In the genomic region with DNA sequence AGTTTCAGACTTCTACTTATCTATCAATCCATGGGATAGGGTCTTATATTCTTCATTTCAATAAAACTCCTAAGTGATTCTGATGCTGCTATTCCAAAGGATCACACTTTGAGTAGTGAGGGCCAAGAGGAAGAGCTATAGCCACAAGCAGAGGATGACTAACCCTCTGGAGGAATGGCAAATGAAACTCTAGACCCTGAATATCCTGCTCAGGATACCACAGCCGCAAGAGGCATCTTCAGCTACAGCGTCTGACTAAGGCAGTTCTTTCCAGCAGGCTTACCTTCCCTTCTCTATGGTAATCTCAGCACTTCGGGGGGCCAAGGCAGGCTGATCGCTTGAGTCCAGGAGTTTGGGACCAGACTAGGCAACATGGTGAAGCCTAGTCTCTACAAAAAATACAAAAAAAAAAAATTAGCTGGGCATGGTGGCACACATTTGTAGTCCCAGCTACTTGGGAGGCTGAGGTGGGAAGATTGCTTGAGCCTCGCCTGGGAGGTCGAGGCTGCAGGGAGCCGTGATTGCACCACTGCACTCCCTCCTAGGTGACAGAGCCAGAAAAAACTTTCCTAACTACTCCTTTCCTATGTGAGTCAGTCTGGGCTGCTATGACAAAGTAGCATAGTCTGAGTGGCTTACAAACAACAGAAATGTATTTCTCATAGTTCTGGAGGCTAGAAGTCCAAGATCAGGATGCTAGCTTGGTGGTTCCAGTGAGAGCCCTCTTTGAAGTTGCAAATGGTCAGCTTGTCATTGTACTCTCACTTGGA, we compare ENCODE assay signal across 13 cellular contexts.
DNase-seq lines count a peak whose midpoint lies in the region; ATAC-seq and TF ChIP-seq lines count a peak whose summit lies in the region.
"Had no signal": no experiment of that assay in that cellular context is flagged by ENCODE, and none has a peak within 500 bp of the region (broad histone marks: within the 10 kb centered on the region; RNA-seq: fewer than 3 reads in every experiment).

No MANE protein-coding gene starts in this region.

- H3K4me3 ChIP-seq in Panc1 (ENCODE audit: low read depth in 2 of 2, low read length in 2 of 2) (no peak overlapping the region), epithelial cell of proximal tubule (ENCODE audit: low read depth, low read length) (no peak overlapping the region), psoas muscle (no peak overlapping the region)
- H3K4me3 ChIP-seq: tibial artery had no signal

- CTCF ChIA-PET in Panc1 (lab: Charles Lee): no interaction called here

- H3K27ac ChIP-seq in Panc1 (ENCODE audit: low read length) (no peak overlapping the region), psoas muscle (peak overlapping the region; percentile 85)
- H3K27ac ChIP-seq: tibial artery had no signal

- WGBS in psoas muscle, 3 donors: 36 to 51% (median 43%) methylated on average over 7 of the region's 7 CpGs

- H3K36me3 Mint-ChIP-seq in activated T-helper 17 cell treated with anti-CD3 and anti-CD28 coated beads, Interleukin-2, amount 50 U/mL, for 72 hours (ENCODE audit: low read depth): no peaks in the 10 kb centered on the region
- H3K36me3 Mint-ChIP-seq: activated naive CD8-positive, alpha-beta T cell treated with anti-CD3 and anti-CD28 coated beads, Interleukin-2, amount 10 ng/mL, durations not matched to agents 7 days and 5 days had no signal

- H3K9me3 Mint-ChIP-seq in activated T-helper 17 cell treated with anti-CD3 and anti-CD28 coated beads, Interleukin-2, amount 50 U/mL, for 72 hours: no peaks in the 10 kb centered on the region
- H3K9me3 Mint-ChIP-seq: activated naive CD8-positive, alpha-beta T cell treated with anti-CD3 and anti-CD28 coated beads, Interleukin-2, amount 10 ng/mL, durations not matched to agents 7 days and 5 days had no signal

- in situ Hi-C loops in Panc1 (cut with HindIII; ENCODE audit: low pct_unique_long_range_greater_than_20kb, low sequenced_read_pairs): no loop called here

- peak; percentile 62 for ATAC-seq in Panc1
- ATAC-seq in psoas muscle: peak; percentile 98 to 99 (median 98)
- no peak for ATAC-seq in HG03139 (IDR thresholded peaks at IDR 0.05; ENCODE audit: unreplicated experiment)
- no peak for ATAC-seq in activated T-helper 17 cell treated with anti-CD3 and anti-CD28 coated beads, Interleukin-2, amount 50 U/mL, for 72 hours (replicated peaks)

- H3K27me3 ChIP-seq in Panc1 (ENCODE audit: control insufficient read depth, insufficient read depth, low read length) (no peaks in the 10 kb centered on the region), psoas muscle (ENCODE audit: insufficient read depth in 3 of 3, low read length in 2 of 3) (no peaks in the 10 kb centered on the region)
- H3K27me3 ChIP-seq: tibial artery had no signal

- H3K36me3 ChIP-seq in Panc1 (ENCODE audit: control insufficient read depth, insufficient read depth, low read length) (no peaks in the 10 kb centered on the region), psoas muscle (ENCODE audit: insufficient read depth in 1 of 2, low read depth in 1 of 2) (no peaks in the 10 kb centered on the region)
- H3K36me3 ChIP-seq: tibial artery had no signal

- peaks cover 19% of the 10 kb centered on the region for H3K4me1 Mint-ChIP-seq in activated T-helper 17 cell treated with anti-CD3 and anti-CD28 coated beads, Interleukin-2, amount 50 U/mL, for 72 hours

- H3K4me3 Mint-ChIP-seq in activated T-helper 17 cell treated with anti-CD3 and anti-CD28 coated beads, Interleukin-2, amount 50 U/mL, for 72 hours: no peak overlapping the region
- H3K4me3 Mint-ChIP-seq: activated naive CD8-positive, alpha-beta T cell treated with anti-CD3 and anti-CD28 coated beads, Interleukin-2, amount 10 ng/mL, durations not matched to agents 7 days and 5 days had no signal

- BruUV-seq in Panc1 (replicated peaks; lab: Mats Ljungman, UMichigan): no TSS peak

- no peak overlapping the region for H3K27ac Mint-ChIP-seq in activated T-helper 17 cell treated with anti-CD3 and anti-CD28 coated beads, Interleukin-2, amount 50 U/mL, for 72 hours
- H3K27ac Mint-ChIP-seq: activated naive CD8-positive, alpha-beta T cell treated with anti-CD3 and anti-CD28 coated beads, Interleukin-2, amount 10 ng/mL, durations not matched to agents 7 days and 5 days had no signal

- TF ChIP-seq CTCF in Panc1 (IDR thresholded peaks at IDR 0.05): no peak
- no peak for TF ChIP-seq CTCF in epithelial cell of proximal tubule (conservative IDR thresholded peaks at IDR 0.05; ENCODE audit: low read depth, low read length)
- TF ChIP-seq CTCF in psoas muscle (IDR thresholded peaks at IDR 0.05): no peak

- peaks cover 16% of the 10 kb centered on the region; the same call in 1 of the 2 replicates for H3K4me1 ChIP-seq in Panc1 (ENCODE audit: control insufficient read depth, insufficient read depth, low read length)
- peaks cover 28% of the 10 kb centered on the region for H3K4me1 ChIP-seq in psoas muscle

- peaks cover 22% of the 10 kb centered on the region for H3K27me3 Mint-ChIP-seq in activated T-helper 17 cell treated with anti-CD3 and anti-CD28 coated beads, Interleukin-2, amount 50 U/mL, for 72 hours

- DNase-seq in GM03348 (ENCODE audit: low spot score) (peak; percentile 72), Panc1 (ENCODE audit: low read depth, low spot score) (no peak), epithelial cell of proximal tubule (ENCODE audit: low read depth) (peak; percentile 53), psoas muscle (peak; percentile 16 to 59), hypothalamus (lab: John Stamatoyannopoulos, UW) (no peak), HT-29 (ENCODE audit: low spot score) (no peak)
- DNase-seq: activated CD4-positive, alpha-beta T cell treated with anti-CD3 and anti-CD28 coated beads for 4 hours; activated naive CD8-positive, alpha-beta T cell treated with anti-CD3 and anti-CD28 coated beads, Interleukin-2, amount 10 ng/mL, durations not matched to agents 7 days and 5 days; DMS79; NCI-H526 had no signal

- H3K9me3 ChIP-seq in Panc1 (ENCODE audit: control insufficient read depth, insufficient read depth, low read depth, low read length) (no peaks in the 10 kb centered on the region), psoas muscle (no peaks in the 10 kb centered on the region)
- H3K9me3 ChIP-seq: tibial artery had no signal

- intact Hi-C loops in Panc1 (cut with micrococcal nuclease; ENCODE audit: unreplicated experiment) (no loop called here), psoas muscle (cut with DNase I) (loop anchor here in 1 of 2 donors (5.0 kb wide), 1 partner anchor 75 kb away; no protein-coding TSS in a partner anchor)

- POLR2A ChIA-PET in Panc1 (lab: Charles Lee): no interaction called here

Comparison
In these comparisons a context has a peak if more than half of its experiments do, and no peak if none do; other contexts are left out.
1. DNase-seq: peak in GM03348 (single experiment), epithelial cell of proximal tubule (single experiment) and psoas muscle (2 of 2); none in Panc1 (single experiment), hypothalamus (0 of 51) and HT-29 (single experiment).
2. ATAC-seq: peak in Panc1 (single experiment) and psoas muscle (4 of 4); none in HG03139 (single experiment) and activated T-helper 17 cell treated with anti-CD3 and anti-CD28 coated beads, Interleukin-2, amount 50 U/mL, for 72 hours (single experiment).